In genomic region chrX:154397888-154398667, GRCh38 we compare ENCODE assay signal across 8 cellular contexts. TPM values are rescaled to one million over a fixed set of nuclear protein-coding genes. Genes with fewer than 3 reads are reported as not detected.
DNase-seq lines count a peak whose midpoint lies in the region; ATAC-seq, FAIRE-seq and TF ChIP-seq lines count a peak whose summit lies in the region.

RPL10 (plus strand) TSS chrX:154398377; CDS start chrX:154398520, 143 bp downstream.

- POLR2A ChIA-PET in T-cell (lab: Charles Lee) = interaction anchor here in 1 of 2 donors (0.6 kb wide), 1 partner anchor 12 kb away, joined by 3 read pairs; no protein-coding TSS in a partner anchor

- H3K27me3 ChIP-seq in adipocyte (replicated peaks; ENCODE audit: control insufficient read depth, insufficient read depth, low read length) (no peaks in the 10 kb centered on the region), pancreas (no peaks in the 10 kb centered on the region), thyroid gland (no peaks in the 10 kb centered on the region)

- WGBS in pancreas, 2 donors = 0 to 38% methylated on average over 69 of the region's 69 CpGs
- whole genome bisulfite sequencing in thyroid gland, 2 donors = 0 to 2% methylated on average over 7 to 26 of the region's 69 CpGs

- H3K36me3 ChIP-seq in adipocyte (ENCODE audit: control insufficient read depth, insufficient read depth, low read length, severe bottlenecking) = peaks cover 26% of the 10 kb centered on the region
- peaks cover 0 to 9% (median 4%) of the 10 kb centered on the region in 3 donors for H3K36me3 ChIP-seq in pancreas
- peaks cover 19 to 25% of the 10 kb centered on the region in 2 donors for H3K36me3 ChIP-seq in thyroid gland

- H3K4me1 ChIP-seq in adipocyte (ENCODE audit: control insufficient read depth, insufficient read depth, low read length) = peaks cover 3% of the 10 kb centered on the region
- H3K4me1 ChIP-seq in pancreas = no peaks in the 10 kb centered on the region
- peaks cover 9% of the 10 kb centered on the region in 2 donors for H3K4me1 ChIP-seq in thyroid gland

- FAIRE-seq in GM12892 (lab: Jason Lieb, UNC) = peak; percentile 94
- FAIRE-seq in pancreas (lab: Jason Lieb, UNC) = no peak

- no peaks in the 10 kb centered on the region for H3K9me3 ChIP-seq in adipocyte (ENCODE audit: control insufficient read depth, low read length)
- H3K9me3 ChIP-seq in pancreas = no peaks in the 10 kb centered on the region
- H3K9me3 ChIP-seq in thyroid gland = no peaks in the 10 kb centered on the region

- peak within 1 kb of the TSS; percentile 100 for H3K9ac ChIP-seq in adipocyte (ENCODE audit: low read length)

- peak within 1 kb of the TSS; percentile 97 to 100 (median 99) for H3K4me3 Mint-ChIP-seq in T-cell

- TF ChIP-seq CTCF in pancreas (IDR thresholded peaks at IDR 0.05) (no peak), thyroid gland (IDR thresholded peaks at IDR 0.05) (no peak)

- peaks cover 23% of the 10 kb centered on the region for H3K36me3 Mint-ChIP-seq in T-cell

- H3K27ac ChIP-seq in pancreas (peak within 1 kb of the TSS; percentile 95 to 98 (median 96)), thyroid gland (peak within 1 kb of the TSS; percentile 94 to 100 (median 97))

- H3K9me3 Mint-ChIP-seq in T-cell = no peaks in the 10 kb centered on the region

- H3K4me1 Mint-ChIP-seq in T-cell = peaks cover 20 to 30% (median 22%) of the 10 kb centered on the region in 3 donors

- TF ChIP-seq POLR2A in GM12892 (IDR thresholded peaks at IDR 0.05; ENCODE audit: low read depth, low read length) (peak; percentile 100), thyroid gland (IDR thresholded peaks at IDR 0.05) (peak; percentile 64 to 93)

- DNase-seq in GM12892 (ENCODE audit: insufficient read length) (peak; percentile 88), NCI-H146 (lab: John Stamatoyannopoulos, UW) (peak; percentile 97), T-cell (peak; percentile 67 to 90 (median 84)), adipocyte (ENCODE audit: low read depth) (peak; percentile 94), Right ventricle myocardium superior (peak; percentile 95), pancreas (peak; percentile 93 to 99 (median 96)), thyroid gland (peak; percentile 93)

- H3K27ac Mint-ChIP-seq in T-cell = peak within 1 kb of the TSS; percentile 99 to 100

- CTCF ChIA-PET in T-cell (lab: Charles Lee) = interaction anchor here in 1 of 2 donors (0.6 kb wide), 2 partner anchors 9 kb away, joined by 4 to 8 read pairs; no protein-coding TSS in a partner anchor

- H3K4me3 ChIP-seq in adipocyte (ENCODE audit: low read length) (peak within 1 kb of the TSS; percentile 89), pancreas (peak within 1 kb of the TSS; percentile 44 to 68 (median 52)), thyroid gland (replicated peaks in 1 of 3) (peak within 1 kb of the TSS; percentile 47 to 58 (median 51))

- ATAC-seq in HG02852 (IDR thresholded peaks at IDR 0.05; ENCODE audit: unreplicated experiment) (peak; percentile 64), T-cell (replicated peaks in 1 of 4) (peak; percentile 75 to 83 (median 77)), Right ventricle myocardium superior (ENCODE audit: poor library complexity) (peak; percentile 92), pancreas (peak; percentile 79 to 90 (median 82))

- H3K27me3 Mint-ChIP-seq in T-cell = no peaks in the 10 kb centered on the region

- intact Hi-C loops in Right ventricle myocardium superior (cut with DNase I) (no loop called here), pancreas (cut with DNase I) (no loop called here), thyroid gland (cut with DNase I) (no loop called here)

RNA-seq across cellular contexts. Expression of gene RPL10, which starts in this region (rescaled TPM):
- polyA plus RNA-seq in GM12892 (2012; ENCODE audit: missing spikeins) = 3,825 TPM
- 1,000 to 10,000 TPM; 5,175 to 6,006 (median 5,765) TPM for total RNA-seq in T-cell
- total RNA-seq in Right ventricle myocardium superior = 2,020 TPM
- 1,000 to 10,000 TPM; 2,194 to 4,058 (median 3,145) TPM for total RNA-seq in pancreas
- polyA plus RNA-seq in pancreas = 1,000 to 10,000 TPM; 2,751 to 3,412 TPM
- 1,000 to 10,000 TPM; 1,199 to 6,548 (median 3,258) TPM for total RNA-seq in thyroid gland

Comparison
In these comparisons a context has a peak if more than half of its experiments do, and no peak if none do; other contexts are left out.
1. Peak in every context shown above with its lines: DNase-seq, ATAC-seq, H3K4me3 ChIP-seq and H3K27ac ChIP-seq.